26 cellular contexts compared by ENCODE assay signal in the genomic region with DNA sequence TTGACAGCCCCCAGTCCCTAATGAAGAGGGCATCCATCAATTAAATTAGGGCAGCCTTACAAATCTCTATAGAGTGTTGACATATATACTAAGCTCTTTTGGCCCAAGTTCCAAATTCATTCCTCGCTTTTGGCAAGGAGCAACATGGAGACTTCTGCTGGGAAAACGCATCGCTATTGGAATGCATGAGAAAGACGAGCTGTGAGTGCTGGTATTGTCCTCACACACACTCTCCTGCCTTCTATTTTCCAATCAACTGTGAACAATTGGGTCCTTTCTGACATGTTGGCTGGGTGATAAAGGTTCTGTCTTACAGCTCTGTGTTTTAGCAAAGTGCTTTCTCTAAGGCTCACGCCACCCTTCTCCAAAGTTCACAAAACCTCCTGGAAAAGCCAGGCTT.
"Had no signal": no experiment of that assay in that cellular context is flagged by ENCODE, and none has a peak within 500 bp of the region (broad histone marks: within the 10 kb centered on the region; RNA-seq: fewer than 3 reads in every experiment).

No MANE protein-coding gene starts in this region.

- H3K27ac ChIP-seq: epithelial cell of prostate, parathyroid adenoma, prostate gland, right atrium auricular region, thyroid gland, vagina had no signal

- ATAC-seq: esophagus mucosa; left lobe of liver; mucosa of descending colon; natural killer cell treated with Interleukin-12 subunit alpha and Interleukin-12 subunit beta and Interleukin-15 and Interleukin-18, amount 100 ng/mL, for 72 hours; sciatic nerve; stimulated activated naive CD8-positive, alpha-beta T cell treated with anti-CD3 and anti-CD28 coated beads, Interleukin-15, amount 100 ng/mL, for 72 hours had no signal

- H3K4me1 ChIP-seq: parathyroid adenoma, prostate gland, right atrium auricular region, thyroid gland, vagina had no signal

- DNase-seq: cortex of kidney; dorsolateral prefrontal cortex; effector CD8-positive, alpha-beta T cell; foreskin melanocyte; kidney; mesenchymal stem cell; mucosa of descending colon; naive B cell; stimulated activated CD4-positive, alpha-beta T cell treated with anti-CD3 and anti-CD28 coated beads, Interleukin-12 subunit alpha, Interleukin-12 subunit beta, amount 100 ng/mL, for 4 hours; stimulated activated CD4-positive, alpha-beta T cell treated with anti-CD3 and anti-CD28 coated beads, Interleukin-1b, Interleukin-23, amount 100 ng/mL, for 48 hours; stimulated activated CD4-positive, alpha-beta T cell treated with anti-CD3 and anti-CD28 coated beads, Interleukin-4, amount 100 ng/mL, for 1 hour; stimulated activated CD8-positive, alpha-beta memory T cell treated with anti-CD3 and anti-CD28 coated beads, Interleukin-4, amount 100 ng/mL, for 48 hours; stimulated activated naive CD4-positive, alpha-beta T cell; stimulated activated naive CD8-positive, alpha-beta T cell treated with anti-CD3 and anti-CD28 coated beads, Interleukin-15, amount 100 ng/mL, for 72 hours; thyroid gland had no signal

- H3K36me3 ChIP-seq: prostate gland, right atrium auricular region, thyroid gland, vagina had no signal

- H3K27me3 ChIP-seq: right atrium auricular region, thyroid gland, vagina had no signal

- H3K4me3 ChIP-seq: lung, mucosa of descending colon, prostate gland, right atrium auricular region, smooth muscle cell, thyroid gland, vagina had no signal

- H3K9me3 ChIP-seq: mucosa of descending colon, prostate gland, right atrium auricular region, thyroid gland, vagina had no signal
